In genomic region chr21:46028547-46029200, GRCh38 we compare ENCODE assay signal across 15 cellular contexts. TPM values are rescaled to one million over a fixed set of nuclear protein-coding genes. Genes with fewer than 3 reads are reported as not detected.
DNase-seq lines count a peak whose midpoint lies in the region; ATAC-seq and TF ChIP-seq lines count a peak whose summit lies in the region.
"Had no signal": no experiment of that assay in that cellular context is flagged by ENCODE, and none has a peak within 500 bp of the region (broad histone marks: within the 10 kb centered on the region; RNA-seq: fewer than 3 reads in every experiment).

No MANE protein-coding gene starts in this region.

- H3K23ac ChIP-seq in mesenchymal stem cell (ENCODE audit: low read length in 2 of 2): no peak overlapping the region

- H3K9ac ChIP-seq in mesenchymal stem cell (ENCODE audit: low read length): peak overlapping the region; percentile 73

- peaks cover 0 to 11% of the 10 kb centered on the region in 2 donors for H3K4me1 Mint-ChIP-seq in natural killer cell

- peak overlapping the region; percentile 69 to 90 for H2BK12ac ChIP-seq in mesenchymal stem cell (ENCODE audit: low read length in 2 of 2)

- H3K36me3 Mint-ChIP-seq in natural killer cell: peaks cover 10% of the 10 kb centered on the region

- peak overlapping the region in 1 of 2 experiments; percentile 78 for H3K4ac ChIP-seq in mesenchymal stem cell (ENCODE audit: low read depth in 1 of 2, low read length in 2 of 2)

- H4K91ac ChIP-seq in mesenchymal stem cell (ENCODE audit: low read length): peak overlapping the region; percentile 34

- no peak overlapping the region for H3K27ac Mint-ChIP-seq in natural killer cell
- H3K27ac Mint-ChIP-seq: dendritic cell treated with granulocyte-macrophage colony-stimulating factor and Interleukin-4, amounts not matched to agents 40 ng/mL and 50 ng/mL, for 4 days had no signal

- H3K4me1 ChIP-seq in mesenchymal stem cell (ENCODE audit: control insufficient read depth, insufficient read depth, low read depth, low read length) (peaks cover 3% of the 10 kb centered on the region), stomach (peaks cover 0 to 42% (median 10%) of the 10 kb centered on the region in 4 donors)

- TF ChIP-seq POLR2A in stomach (IDR thresholded peaks at IDR 0.05): no peak

- H3K79me1 ChIP-seq in mesenchymal stem cell (replicated peaks; ENCODE audit: low read length, poor library complexity, severe bottlenecking): no peaks in the 10 kb centered on the region

- no peak overlapping the region for H3K4me3 Mint-ChIP-seq in natural killer cell
- H3K4me3 Mint-ChIP-seq: dendritic cell treated with granulocyte-macrophage colony-stimulating factor and Interleukin-4, amounts not matched to agents 40 ng/mL and 50 ng/mL, for 4 days had no signal

- H4K8ac ChIP-seq in mesenchymal stem cell (ENCODE audit: low read length): peak overlapping the region; percentile 77

- H2BK15ac ChIP-seq in mesenchymal stem cell (ENCODE audit: low read depth, poor library complexity, severe bottlenecking): no peak overlapping the region

- H2BK5ac ChIP-seq in mesenchymal stem cell (ENCODE audit: low read depth, low read length, poor library complexity, severe bottlenecking): no peak overlapping the region

- H3K4me2 ChIP-seq in mesenchymal stem cell (ENCODE audit: low read length, poor library complexity, severe bottlenecking): no peak overlapping the region

- peaks cover 0 to 3% of the 10 kb centered on the region in 2 donors for H3K9me3 Mint-ChIP-seq in natural killer cell
- H3K9me3 Mint-ChIP-seq: dendritic cell treated with granulocyte-macrophage colony-stimulating factor and Interleukin-4, amounts not matched to agents 40 ng/mL and 50 ng/mL, for 4 days had no signal

- H3K27me3 ChIP-seq in mesenchymal stem cell (ENCODE audit: control insufficient read depth in 1 of 2, insufficient read depth in 1 of 2, low read length in 2 of 2) (no peaks in the 10 kb centered on the region), stomach (no peaks in the 10 kb centered on the region)

- H2AFZ ChIP-seq in mesenchymal stem cell (ENCODE audit: low read depth, low read length): no peak overlapping the region

- intact Hi-C loops in stomach (cut with DNase I; ENCODE audit: low total_unique reads) (no loop called here), natural killer cell (cut with micrococcal nuclease) (no loop called here)

- peak overlapping the region; percentile 50 to 77 for H3K18ac ChIP-seq in mesenchymal stem cell (ENCODE audit: low read depth in 1 of 2, low read length in 2 of 2)

- DNase-seq in GM04503 (ENCODE audit: low read depth): peak; percentile 88
- DNase-seq in fibroblast of gingiva (ENCODE audit: low read depth): peak; percentile 17
- DNase-seq in mesenchymal stem cell: peak; percentile 79
- no peak for DNase-seq in stomach
- no peak for DNase-seq in natural killer cell
- DNase-seq in MV-4-11 (lab: John Stamatoyannopoulos, UW): no peak
- no peak for DNase-seq in effector CD4-positive, alpha-beta T cell
- DNase-seq: activated naive CD4-positive, alpha-beta T cell treated with anti-CD3 and anti-CD28 coated beads, Interleukin-2, amount 50 U/mL, for 16 hours; hippocampal formation; NCI-H1417; NCI-H69; small intestine had no signal

- no peak for ATAC-seq in natural killer cell
- ATAC-seq in GM18858 (IDR thresholded peaks at IDR 0.05; ENCODE audit: unreplicated experiment): no peak

- H3K27ac ChIP-seq in mesenchymal stem cell (ENCODE audit: low read length, poor library complexity, severe bottlenecking): no peak overlapping the region
- peak overlapping the region; percentile 70 to 82 (median 75) for H3K27ac ChIP-seq in stomach
- H3K27ac ChIP-seq: C4-2B had no signal

- TF ChIP-seq EP300 in stomach (IDR thresholded peaks at IDR 0.05): no peak

- H3K36me3 ChIP-seq in mesenchymal stem cell (ENCODE audit: control insufficient read depth in 1 of 2, insufficient read depth in 2 of 2, low read depth in 1 of 2, low read length in 2 of 2): no peaks in the 10 kb centered on the region
- H3K36me3 ChIP-seq in stomach: no peaks in the 10 kb centered on the region

- peak overlapping the region; percentile 79 for H2BK120ac ChIP-seq in mesenchymal stem cell (ENCODE audit: low read depth, low read length)

- H3K4me3 ChIP-seq in mesenchymal stem cell (ENCODE audit: insufficient read depth in 1 of 2, low read depth in 1 of 2, low read length in 2 of 2): no peak overlapping the region
- H3K4me3 ChIP-seq in stomach: no peak overlapping the region

- TF ChIP-seq CTCF in stomach (IDR thresholded peaks at IDR 0.05): no peak
- TF ChIP-seq CTCF in natural killer cell (IDR thresholded peaks at IDR 0.05): no peak

- WGBS in mesenchymal stem cell: no CpG with 5 or more reads among the region's 1 CpG
- WGBS in stomach, 5 donors: 69 to 81% (median 74%) methylated on average over 1 of the region's 1 CpG

- H3K9me3 ChIP-seq in mesenchymal stem cell (ENCODE audit: control insufficient read depth, low read length): peaks cover 9% of the 10 kb centered on the region
- peaks cover 0 to 12% (median 5%) of the 10 kb centered on the region in 4 donors for H3K9me3 ChIP-seq in stomach

- H3K14ac ChIP-seq in mesenchymal stem cell (ENCODE audit: low read length in 2 of 2): no peak overlapping the region

- peaks cover 10 to 43% of the 10 kb centered on the region in 2 donors for H3K27me3 Mint-ChIP-seq in natural killer cell (ENCODE audit: low read depth in 2 of 2)

- no peak overlapping the region for H2AK5ac ChIP-seq in mesenchymal stem cell (ENCODE audit: low read length, severe bottlenecking)

RNA-seq across cellular contexts. Expression of gene COL6A1, which starts 47.1 kb away (rescaled TPM):
- 2,201 TPM for polyA plus RNA-seq in mesenchymal stem cell (2013, experiment 1 of 2)
- polyA plus RNA-seq in mesenchymal stem cell (2013, experiment 2 of 2): 2,173 TPM
- total RNA-seq in stomach (100 to 1,000 TPM; 147 to 756 (median 342) TPM), natural killer cell (1 to 10 TPM; 1.0 to 5.2 (median 2.5) TPM)
- polyA plus RNA-seq in stomach: 100 to 1,000 TPM in 1 of 3 donors, 10 to 100 TPM in 2; 63.2 to 174 (median 73.6) TPM

Comparison
In these comparisons a context has a peak if more than half of its experiments do, and no peak if none do; other contexts are left out.
1. DNase-seq: peak in GM04503 (single experiment), fibroblast of gingiva (single experiment) and mesenchymal stem cell (single experiment); none in stomach (single experiment), natural killer cell (single experiment), MV-4-11 (single experiment) and effector CD4-positive, alpha-beta T cell (single experiment).
2. RNA of gene COL6A1, which starts 47.1 kb away (total RNA-seq): 147 to 756 TPM in stomach; 1.0 to 5.2 TPM in natural killer cell; every median in the first group is over 10 times any median in the second.